Comparison of ENCODE assay signal across 8 cellular contexts in genomic region chr17:7173687-7174602, GRCh38. TPM values are rescaled to one million over a fixed set of nuclear protein-coding genes. Genes with fewer than 3 reads are reported as not detected.
DNase-seq lines count a peak whose midpoint lies in the region; ATAC-seq and TF ChIP-seq lines count a peak whose summit lies in the region.

No MANE protein-coding gene starts in this region.

- no peak overlapping the region for H3K27ac Mint-ChIP-seq in T-helper 2 cell treated with Interferon-gamma antibody and Interleukin-4, amounts not matched to agents 5 μg/mL and 100 μg/mL, for 36 hours

- no peaks in the 10 kb centered on the region for H3K27me3 ChIP-seq in colonic mucosa

- peak overlapping the region in 1 of 2 donors; percentile 26 for H3K9ac ChIP-seq in colonic mucosa (ENCODE audit: low read depth in 2 of 2, low read length in 2 of 2)

- H3K9me3 Mint-ChIP-seq in T-helper 2 cell treated with Interferon-gamma antibody and Interleukin-4, amounts not matched to agents 5 μg/mL and 100 μg/mL, for 36 hours: no peaks in the 10 kb centered on the region

- no peaks in the 10 kb centered on the region for H3K36me3 ChIP-seq in colonic mucosa

- H3K27ac ChIP-seq in colonic mucosa: no peak overlapping the region

- no peak for ATAC-seq in HG02678 (IDR thresholded peaks at IDR 0.05; ENCODE audit: unreplicated experiment)

- H3K27me3 Mint-ChIP-seq in T-helper 2 cell treated with Interferon-gamma antibody and Interleukin-4, amounts not matched to agents 5 μg/mL and 100 μg/mL, for 36 hours (ENCODE audit: low read depth): peaks cover 18% of the 10 kb centered on the region

- no peaks in the 10 kb centered on the region for H3K36me3 Mint-ChIP-seq in T-helper 2 cell treated with Interferon-gamma antibody and Interleukin-4, amounts not matched to agents 5 μg/mL and 100 μg/mL, for 36 hours (ENCODE audit: low read depth)

- peak overlapping the region; percentile 13 for H3K4me3 ChIP-seq in colonic mucosa

- H3K4me1 Mint-ChIP-seq in T-helper 2 cell treated with Interferon-gamma antibody and Interleukin-4, amounts not matched to agents 5 μg/mL and 100 μg/mL, for 36 hours (ENCODE audit: low read depth): peaks cover 15% of the 10 kb centered on the region

- no peaks in the 10 kb centered on the region for H3K9me3 ChIP-seq in colonic mucosa

- DNase-seq in ELR (ENCODE audit: low read depth): peak; percentile 23
- DNase-seq in T-helper 2 cell treated with Interferon-gamma antibody and Interleukin-4, amounts not matched to agents 5 μg/mL and 100 μg/mL, for 36 hours (ENCODE audit: low spot score): peak; percentile 32
- peak; percentile 57 for DNase-seq in colonic mucosa
- peak; percentile 82 to 84 for DNase-seq in lung microvascular endothelial cell (ENCODE audit: low read depth in 2 of 2)
- DNase-seq in stimulated activated CD8-positive, alpha-beta memory T cell treated with anti-CD3 and anti-CD28 coated beads, Interleukin-7, amount 100 ng/mL, for 4 hours (ENCODE audit: low read depth in 2 of 2): peak; percentile 6 to 10
- DNase-seq in middle frontal gyrus (ENCODE audit: extremely low spot score, low spot score): no peak
- DNase-seq in activated CD4-positive, CD25-positive, alpha-beta regulatory T cell treated with anti-CD3 and anti-CD28 coated beads, Interleukin-2, amount 50 U/mL, for 72 hours: no peak

- H3K4me3 Mint-ChIP-seq in T-helper 2 cell treated with Interferon-gamma antibody and Interleukin-4, amounts not matched to agents 5 μg/mL and 100 μg/mL, for 36 hours: no peak overlapping the region

- TF ChIP-seq CTCF in colonic mucosa (IDR thresholded peaks at IDR 0.05): no peak

- intact Hi-C loops in colonic mucosa (cut with DNase I): no loop called here

- H3K4me1 ChIP-seq in colonic mucosa: peaks cover 7% of the 10 kb centered on the region

RNA-seq across cellular contexts. Expression of gene ASGR1, which starts 5.2 kb away (rescaled TPM):
- total RNA-seq in colonic mucosa (1 to 10 TPM in 1 of 2 donors, under 1 TPM in 1; 0.47 to 1.1 TPM), lung microvascular endothelial cell (14.4 and 28.8 TPM in 2 replicates)

RNA-seq across cellular contexts. Expression of gene DLG4, which starts 45.7 kb away (rescaled TPM):
- total RNA-seq in colonic mucosa (1 to 10 TPM; 4.8 to 5.6 TPM), lung microvascular endothelial cell (5.4 and 9.1 TPM in 2 replicates)

RNA-seq across cellular contexts. Expression of gene ACADVL, which starts 45.8 kb away (rescaled TPM):
- total RNA-seq in colonic mucosa (100 to 1,000 TPM; 606 to 859 TPM), lung microvascular endothelial cell (205 and 242 TPM in 2 replicates)

RNA-seq across cellular contexts. Expression of gene ASGR2, which starts 59.3 kb away (rescaled TPM):
- under 1 TPM; 0.45 to 0.49 TPM for total RNA-seq in colonic mucosa
- total RNA-seq in lung microvascular endothelial cell: not detected in 2 replicates

Comparison
In these comparisons a context has a peak if more than half of its experiments do, and no peak if none do; other contexts are left out.
1. DNase-seq: peak in ELR (single experiment), T-helper 2 cell treated with Interferon-gamma antibody and Interleukin-4, amounts not matched to agents 5 μg/mL and 100 μg/mL, for 36 hours (single experiment), colonic mucosa (single experiment), lung microvascular endothelial cell (2 of 2) and stimulated activated CD8-positive, alpha-beta memory T cell treated with anti-CD3 and anti-CD28 coated beads, Interleukin-7, amount 100 ng/mL, for 4 hours (2 of 2); none in middle frontal gyrus (single experiment) and activated CD4-positive, CD25-positive, alpha-beta regulatory T cell treated with anti-CD3 and anti-CD28 coated beads, Interleukin-2, amount 50 U/mL, for 72 hours (single experiment).